Comparison of ENCODE assay signal across 18 cellular contexts in genomic region chr6:111769365-111770127, GRCh38.
DNase-seq lines count a peak whose midpoint lies in the region; ATAC-seq and TF ChIP-seq lines count a peak whose summit lies in the region.
"Had no signal": no experiment of that assay in that cellular context is flagged by ENCODE, and none has a peak within 500 bp of the region (broad histone marks: within the 10 kb centered on the region; RNA-seq: fewer than 3 reads in every experiment).

No MANE protein-coding gene starts in this region.

- no peak for ATAC-seq in CD4-positive, alpha-beta T cell (ENCODE audit: poor library complexity)
- ATAC-seq in GM23338, result no peak
- ATAC-seq in memory B cell (ENCODE audit: low read depth), result no peak
- no peak for ATAC-seq in GM19023 (IDR thresholded peaks at IDR 0.05; ENCODE audit: unreplicated experiment)
- ATAC-seq: left lung, sciatic nerve had no signal

- no peaks in the 10 kb centered on the region for H3F3A ChIP-seq in GM23338 (replicated peaks; ENCODE audit: low read depth)

- peaks cover 15% of the 10 kb centered on the region for H3K79me2 ChIP-seq in GM23338 (replicated peaks; ENCODE audit: insufficient read depth)

- 58 to 72% (median 63%) methylated on average over 1 of the region's 1 CpG for WGBS in adrenal gland, 4 donors

- no peaks in the 10 kb centered on the region for H4K20me1 ChIP-seq in GM23338 (replicated peaks; ENCODE audit: insufficient read depth)

- H3K4me1 Mint-ChIP-seq in CD4-positive, alpha-beta T cell (ENCODE audit: low read depth), result peaks cover 91% of the 10 kb centered on the region
- H3K4me1 Mint-ChIP-seq in GM23338 (peaks cover 51% of the 10 kb centered on the region), memory B cell (peaks cover 40% of the 10 kb centered on the region)
- H3K4me1 Mint-ChIP-seq in activated CD4-positive, alpha-beta memory T cell treated with anti-CD3 and anti-CD28 coated beads, Interleukin-2, amount 10 ng/mL, durations not matched to agents 7 days and 5 days, result peaks cover 89% of the 10 kb centered on the region

- no peaks in the 10 kb centered on the region for H3K27me3 ChIP-seq in CD4-positive, alpha-beta T cell (ENCODE audit: control insufficient read depth, insufficient read depth, low read length)
- H3K27me3 ChIP-seq in GM23338 (ENCODE audit: insufficient read depth) (no peaks in the 10 kb centered on the region), adrenal gland (no peaks in the 10 kb centered on the region)
- H3K27me3 ChIP-seq: left lung, neural progenitor cell, Peyer's patch had no signal

- no peak overlapping the region for H2AFZ ChIP-seq in GM23338
- H2AFZ ChIP-seq: neural progenitor cell had no signal

- no peak for DNase-seq in CD4-positive, alpha-beta T cell
- no peak for DNase-seq in GM23338 (ENCODE audit: low spot score)
- no peak for DNase-seq in activated CD4-positive, alpha-beta memory T cell treated with anti-CD3 and anti-CD28 coated beads, Interleukin-2, amount 10 ng/mL, durations not matched to agents 7 days and 5 days
- DNase-seq in memory B cell (ENCODE audit: low spot score in 2 of 2), result no peak
- no peak for DNase-seq in NOMO-1 treated with dmso at 0.1 percent for 144 hours (lab: John Stamatoyannopoulos, UW; ENCODE audit: unreplicated experiment)
- no peak for DNase-seq in adrenal gland
- no peak for DNase-seq in NCI-H1436 (lab: John Stamatoyannopoulos, UW)
- DNase-seq: activated CD4-positive, alpha-beta T cell treated with anti-CD3 and anti-CD28 coated beads for 48 hours; cortex of kidney; hippocampal formation; left lung; Peyer's patch; stimulated activated CD4-positive, alpha-beta T cell treated with anti-CD3 and anti-CD28 coated beads, Interleukin-4, amount 100 ng/mL, for 4 hours; stimulated activated naive CD4-positive, alpha-beta T cell treated with Interleukin-2 at 50 U/mL for 16 hours had no signal

- H3K36me3 ChIP-seq in GM23338 (ENCODE audit: insufficient read depth) (no peaks in the 10 kb centered on the region), adrenal gland (replicated peaks in 1 of 2) (no peaks in the 10 kb centered on the region)
- H3K36me3 ChIP-seq: left lung, neural progenitor cell, Peyer's patch had no signal

- no peak for TF ChIP-seq POLR2A in adrenal gland (IDR thresholded peaks at IDR 0.05)

- no peaks in the 10 kb centered on the region for H3K27me3 Mint-ChIP-seq in CD4-positive, alpha-beta T cell
- peaks cover 3% of the 10 kb centered on the region for H3K27me3 Mint-ChIP-seq in GM23338 (ENCODE audit: insufficient read depth, low read depth, poor library complexity)
- H3K27me3 Mint-ChIP-seq in activated CD4-positive, alpha-beta memory T cell treated with anti-CD3 and anti-CD28 coated beads, Interleukin-2, amount 10 ng/mL, durations not matched to agents 7 days and 5 days, result no peaks in the 10 kb centered on the region
- H3K27me3 Mint-ChIP-seq in memory B cell, result no peaks in the 10 kb centered on the region

- no peaks in the 10 kb centered on the region for H3K9me3 Mint-ChIP-seq in CD4-positive, alpha-beta T cell
- H3K9me3 Mint-ChIP-seq in GM23338, result no peaks in the 10 kb centered on the region
- H3K9me3 Mint-ChIP-seq in activated CD4-positive, alpha-beta memory T cell treated with anti-CD3 and anti-CD28 coated beads, Interleukin-2, amount 10 ng/mL, durations not matched to agents 7 days and 5 days, result no peaks in the 10 kb centered on the region
- H3K9me3 Mint-ChIP-seq in memory B cell, result no peaks in the 10 kb centered on the region

- peaks cover 33% of the 10 kb centered on the region for H3K4me1 ChIP-seq in GM23338 (ENCODE audit: insufficient read depth)
- no peaks in the 10 kb centered on the region for H3K4me1 ChIP-seq in adrenal gland (replicated peaks in 1 of 2)

- peak overlapping the region; percentile 99 for H3K27ac Mint-ChIP-seq in CD4-positive, alpha-beta T cell
- H3K27ac Mint-ChIP-seq in GM23338 (no peak overlapping the region), memory B cell (peak overlapping the region; percentile 54)
- H3K27ac Mint-ChIP-seq in activated CD4-positive, alpha-beta memory T cell treated with anti-CD3 and anti-CD28 coated beads, Interleukin-2, amount 10 ng/mL, durations not matched to agents 7 days and 5 days, result peak overlapping the region; percentile 51
- H3K27ac Mint-ChIP-seq: neural progenitor cell had no signal

- H3K4me3 ChIP-seq in GM23338 (no peak overlapping the region), adrenal gland (no peak overlapping the region)
- H3K4me3 ChIP-seq: left lung, neural progenitor cell, Peyer's patch had no signal

- CTCF ChIA-PET in CD4-positive, alpha-beta T cell (lab: Charles Lee), result interaction anchor here (0.7 to 1.3 kb wide), 3 partner anchors 11 to 274 kb away, joined by 3 read pairs; no protein-coding TSS in a partner anchor
- CTCF ChIA-PET in activated CD4-positive, alpha-beta memory T cell treated with anti-CD3 and anti-CD28 coated beads, Interleukin-2, amount 10 ng/mL, durations not matched to agents 7 days and 5 days (lab: Charles Lee), result interaction anchor here (0.8 to 1.6 kb wide), 5 partner anchors 7 to 34 kb away, joined by 3 to 5 read pairs (median 3); no protein-coding TSS in a partner anchor

- peak overlapping the region; percentile 17; the same call in 1 of the 2 replicates for H3K4me2 ChIP-seq in GM23338
- H3K4me2 ChIP-seq: neural progenitor cell had no signal

- H3K36me3 Mint-ChIP-seq in CD4-positive, alpha-beta T cell (ENCODE audit: low read depth), result peaks cover 69% of the 10 kb centered on the region
- H3K36me3 Mint-ChIP-seq in GM23338 (ENCODE audit: low read depth), result peaks cover 6% of the 10 kb centered on the region; the same call in 1 of the 3 replicates
- H3K36me3 Mint-ChIP-seq in activated CD4-positive, alpha-beta memory T cell treated with anti-CD3 and anti-CD28 coated beads, Interleukin-2, amount 10 ng/mL, durations not matched to agents 7 days and 5 days (ENCODE audit: low read depth), result peaks cover 56% of the 10 kb centered on the region
- H3K36me3 Mint-ChIP-seq in memory B cell, result peaks cover 12% of the 10 kb centered on the region

- TF ChIP-seq CTCF in CD4-positive, alpha-beta T cell (IDR thresholded peaks at IDR 0.05), result no peak
- TF ChIP-seq CTCF in GM23338 (conservative IDR thresholded peaks at IDR 0.05; ENCODE audit: low read depth in 2 of 2) (no peak), adrenal gland (IDR thresholded peaks at IDR 0.05) (no peak)

- POLR2A ChIA-PET in CD4-positive, alpha-beta T cell (lab: Charles Lee), result interaction anchor here (0.6 to 3.9 kb wide), 11 partner anchors 9 to 895 kb away, joined by 3 to 29 read pairs (median 3); partner anchors contain the start of genes AMD1 and FYN
- POLR2A ChIA-PET in activated CD4-positive, alpha-beta memory T cell treated with anti-CD3 and anti-CD28 coated beads, Interleukin-2, amount 10 ng/mL, durations not matched to agents 7 days and 5 days (lab: Charles Lee), result interaction anchor here (0.7 to 3.1 kb wide), 13 partner anchors 7 to 104 kb away, joined by 3 to 11 read pairs (median 4); partner anchors contain the start of gene FYN

- peaks cover 5% of the 10 kb centered on the region for H3K9me3 ChIP-seq in CD4-positive, alpha-beta T cell (ENCODE audit: control insufficient read depth, low read length)
- no peaks in the 10 kb centered on the region for H3K9me3 ChIP-seq in adrenal gland (replicated peaks in 1 of 3)
- H3K9me3 ChIP-seq: left lung, Peyer's patch had no signal

- no peaks in the 10 kb centered on the region for H3K9me2 ChIP-seq in GM23338 (ENCODE audit: insufficient read depth)

- intact Hi-C loops in CD4-positive, alpha-beta T cell (cut with DNase I, micrococcal nuclease), result loop anchor here in 1 of 2 experiments (10.0 kb wide), 1 partner anchor 45 kb away; no protein-coding TSS in a partner anchor
- intact Hi-C loops in adrenal gland (cut with DNase I), result no loop called here

- no peak overlapping the region for H3K27ac ChIP-seq in CD4-positive, alpha-beta T cell (ENCODE audit: low read depth, low read length)
- H3K27ac ChIP-seq in GM23338 (ENCODE audit: low read depth) (peak overlapping the region; percentile 16; the same call in 1 of the 2 replicates), adrenal gland (no peak overlapping the region)
- H3K27ac ChIP-seq: C4-2B, left lung, neural progenitor cell had no signal

- peak overlapping the region; percentile 51 for H3K4me3 Mint-ChIP-seq in CD4-positive, alpha-beta T cell
- H3K4me3 Mint-ChIP-seq in GM23338, result no peak overlapping the region
- no peak overlapping the region for H3K4me3 Mint-ChIP-seq in activated CD4-positive, alpha-beta memory T cell treated with anti-CD3 and anti-CD28 coated beads, Interleukin-2, amount 10 ng/mL, durations not matched to agents 7 days and 5 days
- H3K4me3 Mint-ChIP-seq in memory B cell, result no peak overlapping the region
- H3K4me3 Mint-ChIP-seq: neural progenitor cell had no signal
